ENCODE assay signal across 32 cellular contexts in genomic region chr2:16466821-16467151, GRCh38.
"Had no signal": no experiment of that assay in that cellular context is flagged by ENCODE, and none has a peak within 500 bp of the region (broad histone marks: within the 10 kb centered on the region; RNA-seq: fewer than 3 reads in every experiment).

No MANE protein-coding gene starts in this region.

- DNase-seq: activated B cell treated with CpG ODN at 0.5 μM for 24 hours; activated CD4-positive, alpha-beta memory T cell treated with anti-CD3 and anti-CD28 coated beads for 36 hours; activated CD4-positive, alpha-beta T cell treated with anti-CD3 and anti-CD28 coated beads for 48 hours; activated CD4-positive, alpha-beta T cell treated with anti-CD3 and anti-CD28 coated beads, Interleukin-2, amount 50 U/mL, for 1 hour; activated CD4-positive, alpha-beta T cell treated with anti-CD3 and anti-CD28 coated beads, Interleukin-2, amount 50 U/mL, for 4 hours; activated CD4-positive, CD25-positive, alpha-beta regulatory T cell treated with anti-CD3 and anti-CD28 coated beads, Interleukin-2, amount 50 U/mL, for 72 hours; activated CD8-positive, alpha-beta memory T cell treated with anti-CD3 and anti-CD28 coated beads, Interleukin-2, amount 50 U/mL, for 4 hours; activated CD8-positive, alpha-beta T cell treated with anti-CD3 and anti-CD28 coated beads for 36 hours; activated effector memory CD4-positive, alpha-beta T cell treated with anti-CD3 and anti-CD28 coated beads, Interleukin-2, amount 50 U/mL, for 16 hours; activated gamma-delta T cell treated with Interleukin-2 at 50 U/mL for 16 hours; activated naive CD4-positive, alpha-beta T cell; activated naive CD4-positive, alpha-beta T cell treated with anti-CD3 and anti-CD28 coated beads for 36 hours; activated naive CD4-positive, alpha-beta T cell treated with anti-CD3 and anti-CD28 coated beads, Interleukin-2, amount 50 U/mL, for 16 hours; activated naive CD8-positive, alpha-beta T cell treated with anti-CD3 and anti-CD28 coated beads for 36 hours; activated T-cell treated with anti-CD3 and anti-CD28 coated beads for 4 hours; activated T-cell treated with anti-CD3 and anti-CD28 coated beads, Interleukin-2, amount 50 U/mL, for 1 hour; activated T-cell treated with anti-CD3 and anti-CD28 coated beads, Interleukin-2, amount 50 U/mL, for 4 hours; adrenal gland; amniotic stem cell; aorta; body of pancreas; brain microvascular endothelial cell; central memory CD4-positive, alpha-beta T cell; T-helper 1 cell; T-helper 9 cell had no signal

- H3K27ac Mint-ChIP-seq: activated B cell treated with CpG ODN at 0.5 μM for 24 hours; activated CD4-positive, alpha-beta memory T cell treated with anti-CD3 and anti-CD28 coated beads for 36 hours; activated CD8-positive, alpha-beta T cell treated with anti-CD3 and anti-CD28 coated beads for 36 hours; activated naive CD4-positive, alpha-beta T cell treated with anti-CD3 and anti-CD28 coated beads for 36 hours; activated naive CD4-positive, alpha-beta T cell treated with anti-CD3 and anti-CD28 coated beads, Interleukin-2, amount 50 U/mL, for 72 hours; activated naive CD8-positive, alpha-beta T cell treated with anti-CD3 and anti-CD28 coated beads for 36 hours; activated T-helper 1 cell treated with anti-CD3 and anti-CD28 coated beads, Interleukin-12 subunit alpha, Interleukin-12 subunit beta, Interleukin-2, Interleukin-4 antibody, amounts not matched to agents 30 ng/mL and 10 ng/mL and 1 ng/mL, durations not matched to agents 14 hours and 24 hours and 36 hours; activated T-helper 17 cell treated with anti-CD3 and anti-CD28 coated beads, Interleukin-2, amount 50 U/mL, for 72 hours; T-helper 1 cell treated with Interleukin-12 subunit alpha and Interleukin-12 subunit beta and Interleukin-4 antibody, amounts not matched to agents 30 μg/mL and 1 μg/mL, for 36 hours; T-helper 2 cell treated with Interferon-gamma antibody and Interleukin-4, amounts not matched to agents 5 μg/mL and 100 μg/mL, for 36 hours had no signal

- H3K27ac ChIP-seq: adrenal gland, body of pancreas, brain microvascular endothelial cell, breast epithelium, VCaP had no signal

- H3K4me1 ChIP-seq: adrenal gland, body of pancreas, breast epithelium had no signal

- H3K36me3 ChIP-seq: adrenal gland, brain microvascular endothelial cell, breast epithelium had no signal

- H3K9me3 Mint-ChIP-seq: activated B cell treated with CpG ODN at 0.5 μM for 24 hours; activated CD4-positive, alpha-beta memory T cell treated with anti-CD3 and anti-CD28 coated beads for 36 hours; activated CD8-positive, alpha-beta T cell treated with anti-CD3 and anti-CD28 coated beads for 36 hours; activated naive CD4-positive, alpha-beta T cell treated with anti-CD3 and anti-CD28 coated beads for 36 hours; activated naive CD4-positive, alpha-beta T cell treated with anti-CD3 and anti-CD28 coated beads, Interleukin-2, amount 50 U/mL, for 72 hours; activated naive CD8-positive, alpha-beta T cell treated with anti-CD3 and anti-CD28 coated beads for 36 hours; activated T-cell treated with anti-CD3 and anti-CD28 coated beads, Interleukin-2, amount 50 U/mL, for 4 hours; activated T-helper 1 cell treated with anti-CD3 and anti-CD28 coated beads, Interleukin-12 subunit alpha, Interleukin-12 subunit beta, Interleukin-2, Interleukin-4 antibody, amounts not matched to agents 30 ng/mL and 10 ng/mL and 1 ng/mL, durations not matched to agents 14 hours and 24 hours and 36 hours; activated T-helper 17 cell treated with anti-CD3 and anti-CD28 coated beads, Interleukin-2, amount 50 U/mL, for 72 hours; T-helper 1 cell treated with Interleukin-12 subunit alpha and Interleukin-12 subunit beta and Interleukin-4 antibody, amounts not matched to agents 30 μg/mL and 1 μg/mL, for 36 hours; T-helper 2 cell treated with Interferon-gamma antibody and Interleukin-4, amounts not matched to agents 5 μg/mL and 100 μg/mL, for 36 hours had no signal

- H3K27me3 ChIP-seq: adrenal gland, body of pancreas, brain microvascular endothelial cell, breast epithelium had no signal

- H3K4me1 Mint-ChIP-seq: activated B cell treated with CpG ODN at 0.5 μM for 24 hours; activated T-helper 17 cell treated with anti-CD3 and anti-CD28 coated beads, Interleukin-2, amount 50 U/mL, for 72 hours had no signal

- ATAC-seq: activated CD8-positive, alpha-beta T cell treated with anti-CD3 and anti-CD28 coated beads for 36 hours; activated T-cell treated with anti-CD3 and anti-CD28 coated beads, Interleukin-2, amount 50 U/mL, for 4 hours; activated T-helper 17 cell treated with anti-CD3 and anti-CD28 coated beads, Interleukin-2, amount 50 U/mL, for 72 hours; body of pancreas had no signal

- H3K36me3 Mint-ChIP-seq: activated CD4-positive, alpha-beta memory T cell treated with anti-CD3 and anti-CD28 coated beads for 36 hours; activated naive CD4-positive, alpha-beta T cell treated with anti-CD3 and anti-CD28 coated beads, Interleukin-2, amount 50 U/mL, for 72 hours; activated naive CD8-positive, alpha-beta T cell treated with anti-CD3 and anti-CD28 coated beads for 36 hours had no signal

- H3K4me3 Mint-ChIP-seq: activated B cell treated with CpG ODN at 0.5 μM for 24 hours; activated CD4-positive, alpha-beta memory T cell treated with anti-CD3 and anti-CD28 coated beads for 36 hours; activated CD8-positive, alpha-beta T cell treated with anti-CD3 and anti-CD28 coated beads for 36 hours; activated naive CD4-positive, alpha-beta T cell treated with anti-CD3 and anti-CD28 coated beads for 36 hours; activated naive CD8-positive, alpha-beta T cell treated with anti-CD3 and anti-CD28 coated beads for 36 hours; activated T-cell treated with anti-CD3 and anti-CD28 coated beads, Interleukin-2, amount 50 U/mL, for 4 hours; activated T-helper 1 cell treated with anti-CD3 and anti-CD28 coated beads, Interleukin-12 subunit alpha, Interleukin-12 subunit beta, Interleukin-2, Interleukin-4 antibody, amounts not matched to agents 30 ng/mL and 10 ng/mL and 1 ng/mL, durations not matched to agents 14 hours and 24 hours and 36 hours; activated T-helper 17 cell treated with anti-CD3 and anti-CD28 coated beads, Interleukin-2, amount 50 U/mL, for 72 hours; T-helper 1 cell treated with Interleukin-12 subunit alpha and Interleukin-12 subunit beta and Interleukin-4 antibody, amounts not matched to agents 30 μg/mL and 1 μg/mL, for 36 hours; T-helper 2 cell treated with Interferon-gamma antibody and Interleukin-4, amounts not matched to agents 5 μg/mL and 100 μg/mL, for 36 hours had no signal

- H3K9me3 ChIP-seq: adrenal gland, body of pancreas, breast epithelium had no signal

- H3K4me3 ChIP-seq: adrenal gland, body of pancreas, breast epithelium had no signal
